22 cellular contexts compared by ENCODE assay signal in genomic region chr2:7027436-7027835, GRCh38.
DNase-seq lines count a peak whose midpoint lies in the region; ATAC-seq and TF ChIP-seq lines count a peak whose summit lies in the region.
"Had no signal": no experiment of that assay in that cellular context is flagged by ENCODE, and none has a peak within 500 bp of the region (broad histone marks: within the 10 kb centered on the region; RNA-seq: fewer than 3 reads in every experiment).

No MANE protein-coding gene starts in this region.

- no peaks in the 10 kb centered on the region for H3K9me2 ChIP-seq in MM.1S (replicated peaks; ENCODE audit: insufficient read depth, low read length)

- H3K27ac ChIP-seq in BLaER1 treated with 17β-estradiol and CSF1 and Interleukin-3, amounts not matched to agents 10 nM and 100 nM, result no peak overlapping the region
- H3K27ac ChIP-seq in esophagus muscularis mucosa (replicated peaks in 1 of 4) (peak overlapping the region in 3 of 4 donors; percentile 17 to 47 (median 43)), MM.1S (ENCODE audit: low read length) (no peak overlapping the region)
- H3K27ac ChIP-seq: foreskin keratinocyte, pancreas, SK-N-MC, thoracic aorta had no signal

- H3K4me3 ChIP-seq in BLaER1 treated with 17β-estradiol and CSF1 and Interleukin-3, amounts not matched to agents 10 nM and 100 nM, result no peak overlapping the region
- H3K4me3 ChIP-seq in HAP-1 (no peak overlapping the region), esophagus muscularis mucosa (no peak overlapping the region), MM.1S (ENCODE audit: low read length) (no peak overlapping the region)
- H3K4me3 ChIP-seq: pancreas, SK-N-MC, thoracic aorta had no signal

- 69% methylated on average over 3 of the region's 3 CpGs for WGBS in esophagus muscularis mucosa

- TF ChIP-seq POLR2A in esophagus muscularis mucosa (IDR thresholded peaks at IDR 0.05; ENCODE audit: low read depth), result no peak

- no peaks in the 10 kb centered on the region for H3F3A ChIP-seq in MM.1S (ENCODE audit: insufficient read depth, low read length)

- no peaks in the 10 kb centered on the region for H3K9me3 ChIP-seq in BLaER1 treated with 17β-estradiol and CSF1 and Interleukin-3, amounts not matched to agents 10 nM and 100 nM (replicated peaks in 1 of 11)
- H3K9me3 ChIP-seq in HAP-1 (no peaks in the 10 kb centered on the region), esophagus muscularis mucosa (no peaks in the 10 kb centered on the region), MM.1S (replicated peaks; ENCODE audit: insufficient read depth, low read length) (no peaks in the 10 kb centered on the region)
- H3K9me3 ChIP-seq: pancreas, thoracic aorta had no signal

- intact Hi-C loops in esophagus muscularis mucosa (cut with DNase I), result no loop called here

- H3K9ac ChIP-seq in BLaER1 treated with 17β-estradiol and CSF1 and Interleukin-3, amounts not matched to agents 10 nM and 100 nM, result no peak overlapping the region
- H3K9ac ChIP-seq in MM.1S (ENCODE audit: low read length), result no peak overlapping the region

- H3K4me2 ChIP-seq in BLaER1 treated with 17β-estradiol and CSF1 and Interleukin-3, amounts not matched to agents 10 nM and 100 nM, result peak overlapping the region in 8 of 11 experiments; percentile 9 to 49 (median 37); a peak in 14 of 22 replicates
- H3K4me2 ChIP-seq in MM.1S (ENCODE audit: low read depth, low read length), result no peak overlapping the region

- no peak for ATAC-seq in HG03095 (IDR thresholded peaks at IDR 0.05; ENCODE audit: unreplicated experiment)
- ATAC-seq: foreskin keratinocyte, pancreas had no signal

- TF ChIP-seq CTCF in esophagus muscularis mucosa (IDR thresholded peaks at IDR 0.05), result no peak
- TF ChIP-seq CTCF in GM13977 (IDR thresholded peaks at IDR 0.05; ENCODE audit: extremely low read depth, insufficient read depth, missing control alignments), result no peak
- no peak for TF ChIP-seq CTCF in MM.1S (IDR thresholded peaks at IDR 0.05; ENCODE audit: low read length)

- H2AFZ ChIP-seq in MM.1S (ENCODE audit: low read length), result no peak overlapping the region

- no peaks in the 10 kb centered on the region for H3K27me3 ChIP-seq in BLaER1 treated with 17β-estradiol and CSF1 and Interleukin-3, amounts not matched to agents 10 nM and 100 nM
- H3K27me3 ChIP-seq in HAP-1 (ENCODE audit: low read depth) (no peaks in the 10 kb centered on the region), esophagus muscularis mucosa (no peaks in the 10 kb centered on the region), MM.1S (replicated peaks; ENCODE audit: insufficient read depth, low read length) (no peaks in the 10 kb centered on the region)
- H3K27me3 ChIP-seq: foreskin keratinocyte, pancreas had no signal

- no peak for TF ChIP-seq EP300 in esophagus muscularis mucosa (IDR thresholded peaks at IDR 0.05)

- in situ Hi-C loops in HAP-1 (cut with MboI; ENCODE audit: low sequenced_read_pairs), result no loop called here
- in situ Hi-C loops in GM13977 (cut with MboI; ENCODE audit: low pct_unique_long_range_greater_than_20kb, low sequenced_read_pairs, unreplicated experiment), result no loop called here

- peaks cover 12 to 60% (median 49%) of the 10 kb centered on the region in 10 experiments for H3K4me1 ChIP-seq in BLaER1 treated with 17β-estradiol and CSF1 and Interleukin-3, amounts not matched to agents 10 nM and 100 nM
- H3K4me1 ChIP-seq in HAP-1 (peaks cover 11% of the 10 kb centered on the region), esophagus muscularis mucosa (peaks cover 13 to 54% (median 40%) of the 10 kb centered on the region in 4 donors), MM.1S (ENCODE audit: low read length) (no peaks in the 10 kb centered on the region)
- H3K4me1 ChIP-seq: foreskin keratinocyte had no signal

- no peaks in the 10 kb centered on the region for H4K20me1 ChIP-seq in BLaER1 treated with 17β-estradiol and CSF1 and Interleukin-3, amounts not matched to agents 10 nM and 100 nM
- H4K20me1 ChIP-seq in MM.1S (ENCODE audit: insufficient read depth, low read length), result no peaks in the 10 kb centered on the region

- no peaks in the 10 kb centered on the region for H3K79me2 ChIP-seq in MM.1S (ENCODE audit: low read length)

- peaks cover 0 to 57% (median 18%) of the 10 kb centered on the region in 11 experiments; a peak in 13 of 22 replicates for H3K36me3 ChIP-seq in BLaER1 treated with 17β-estradiol and CSF1 and Interleukin-3, amounts not matched to agents 10 nM and 100 nM
- H3K36me3 ChIP-seq in HAP-1 (replicated peaks) (no peaks in the 10 kb centered on the region; the same call in 1 of the 2 replicates), esophagus muscularis mucosa (peaks cover 0 to 46% (median 20%) of the 10 kb centered on the region in 4 donors), MM.1S (replicated peaks; ENCODE audit: insufficient read depth, low read length) (no peaks in the 10 kb centered on the region)
- H3K36me3 ChIP-seq: thoracic aorta had no signal

- DNase-seq in HAP-1 (ENCODE audit: low spot score in 2 of 2), result peak; percentile 88
- DNase-seq in esophagus muscularis mucosa (ENCODE audit: extremely low spot score), result no peak
- DNase-seq in pons (ENCODE audit: low spot score), result peak; percentile 35
- no peak for DNase-seq in GM13977 (ENCODE audit: low spot score)
- no peak for DNase-seq in MM.1S
- DNase-seq in NCI-H2171 treated with DMSO at 0.1 percent for 48 hours (lab: John Stamatoyannopoulos, UW), result no peak
- DNase-seq: activated B cell treated with CpG ODN at 0.5 μM for 24 hours; activated CD4-positive, alpha-beta memory T cell treated with anti-CD3 and anti-CD28 coated beads for 36 hours; activated gamma-delta T cell; CD8-positive, alpha-beta memory T cell; central memory CD4-positive, alpha-beta T cell; foreskin keratinocyte; naive B cell; NCI-H1694; NCI-H2171; NCI-H526; pancreas; RPMI8226 had no signal

Comparison
In these comparisons a context has a peak if more than half of its experiments do, and no peak if none do; other contexts are left out.
1. H3K27ac ChIP-seq: peak in esophagus muscularis mucosa (3 of 4); none in BLaER1 treated with 17β-estradiol and CSF1 and Interleukin-3, amounts not matched to agents 10 nM and 100 nM (0 of 11) and MM.1S (single experiment).
2. DNase-seq: peak in HAP-1 (2 of 2) and pons (single experiment); none in esophagus muscularis mucosa (single experiment), GM13977 (single experiment), MM.1S (single experiment) and NCI-H2171 treated with DMSO at 0.1 percent for 48 hours (single experiment).